In the genomic region with DNA sequence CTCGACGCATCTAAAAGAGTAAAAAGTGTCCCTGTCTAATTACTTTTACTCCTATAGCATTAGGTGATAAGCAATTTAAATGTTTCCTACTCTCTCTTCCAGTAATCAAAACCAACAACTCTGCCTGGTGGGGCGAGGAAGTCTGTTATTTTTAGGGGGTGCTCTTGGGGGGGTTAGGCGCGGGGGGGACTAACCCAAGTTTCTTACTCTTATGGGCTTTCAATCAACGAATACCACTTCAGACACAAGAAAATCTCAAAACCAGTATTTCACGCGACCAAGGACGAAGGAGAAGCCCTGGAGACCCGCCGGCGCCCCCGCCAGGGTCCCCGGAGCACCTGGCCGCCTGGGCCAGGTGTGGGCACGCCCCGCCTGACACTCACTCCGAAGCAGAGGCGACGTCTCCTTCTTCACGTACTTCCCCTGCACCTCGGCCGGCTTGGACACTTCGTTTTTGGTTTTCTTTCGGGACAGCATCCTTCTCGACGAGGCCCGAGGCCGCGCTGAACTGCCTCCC, we compare ENCODE assay signal across 8 cellular contexts. TPM values are rescaled to one million over a fixed set of nuclear protein-coding genes. Genes with fewer than 3 reads are reported as not detected.
DNase-seq lines count a peak whose midpoint lies in the region.

No MANE protein-coding gene starts in this region.

- H4K20me1 ChIP-seq in GM23248 (ENCODE audit: insufficient read depth): no peaks in the 10 kb centered on the region

- peak overlapping the region; percentile 98 for H3K4me2 ChIP-seq in GM23248 (ENCODE audit: unreplicated experiment)

- H3K27me3 Mint-ChIP-seq in activated naive CD8-positive, alpha-beta T cell: no peaks in the 10 kb centered on the region

- peak overlapping the region; percentile 81 for H2AFZ ChIP-seq in GM23248

- H3K27me3 ChIP-seq in GM23248 (replicated peaks; ENCODE audit: insufficient read depth): no peaks in the 10 kb centered on the region
- no peaks in the 10 kb centered on the region for H3K27me3 ChIP-seq in iPS-18a (ENCODE audit: control insufficient read depth, insufficient read depth, low read length)

- H3K79me2 ChIP-seq in GM23248 (ENCODE audit: insufficient read depth): peaks cover 52% of the 10 kb centered on the region

- H3K4me3 ChIP-seq in GM23248 (peak overlapping the region; percentile 90), iPS-18a (ENCODE audit: low read length) (peak overlapping the region; percentile 100)

- H3K27ac ChIP-seq in GM23248 (peak overlapping the region; percentile 85), iPS-18a (ENCODE audit: low read length) (peak overlapping the region; percentile 67)

- H3F3A ChIP-seq in GM23248 (ENCODE audit: insufficient read depth): peaks cover 23% of the 10 kb centered on the region

- H3K9me2 ChIP-seq in GM23248 (ENCODE audit: insufficient read depth): no peaks in the 10 kb centered on the region

- H3K27ac Mint-ChIP-seq in activated naive CD8-positive, alpha-beta T cell: peak overlapping the region; percentile 75

- H3K4me1 ChIP-seq in GM23248 (ENCODE audit: insufficient read depth) (peaks cover 16% of the 10 kb centered on the region), iPS-18a (ENCODE audit: control insufficient read depth, low read depth, low read length) (peaks cover 33% of the 10 kb centered on the region)

- in situ Hi-C loops in GM23248 (cut with MboI): no loop called here

- peaks cover 8% of the 10 kb centered on the region for H3K36me3 Mint-ChIP-seq in activated naive CD8-positive, alpha-beta T cell

- H3K4me1 Mint-ChIP-seq in activated naive CD8-positive, alpha-beta T cell (ENCODE audit: low read depth): peaks cover 13% of the 10 kb centered on the region

- H3K36me3 ChIP-seq in GM23248 (ENCODE audit: low read depth): 0 out of 2 replicates have a peak, but pooled peaks cover 4% of the 10 kb centered on the region
- H3K36me3 ChIP-seq in iPS-18a (ENCODE audit: control insufficient read depth, low read depth, low read length): peaks cover 5% of the 10 kb centered on the region

- H3K9me3 ChIP-seq in GM23248 (ENCODE audit: low read depth) (no peaks in the 10 kb centered on the region), iPS-18a (ENCODE audit: control insufficient read depth, low read depth, low read length) (no peaks in the 10 kb centered on the region)

- 1 to 3% methylated on average over 26 to 30 of the region's 30 CpGs for WGBS in GM23248 (ENCODE audit: low coverage in 1 of 2, low lambda C conversion rate in 2 of 2, missing lambda C conversion rate in 2 of 2), 2 experiments

- H3K9ac ChIP-seq in GM23248 (peak overlapping the region; percentile 94), iPS-18a (ENCODE audit: low read length) (peak overlapping the region; percentile 84)

- no peaks in the 10 kb centered on the region for H3K9me3 Mint-ChIP-seq in activated naive CD8-positive, alpha-beta T cell (ENCODE audit: low read depth)

- DNase-seq in NCI-H524 (lab: John Stamatoyannopoulos, UW) (peak; percentile 18 to 61), NCI-H524 treated with DMSO at 0.1 percent for 48 hours (lab: John Stamatoyannopoulos, UW) (no peak), GM23248 (no peak), NCI-H1092 (lab: John Stamatoyannopoulos, UW) (peak; percentile 35), HuH-7 (ENCODE audit: low spot score) (no peak)
- peak; percentile 2 for DNase-seq in stimulated activated CD8-positive, alpha-beta memory T cell treated with anti-CD3 and anti-CD28 coated beads, Interleukin-4, amount 100 ng/mL, for 24 hours (ENCODE audit: low read depth)

- H3K4me3 Mint-ChIP-seq in activated naive CD8-positive, alpha-beta T cell: no peak overlapping the region

RNA-seq across cellular contexts. Expression of gene SAV1, which starts 0.6 kb away (rescaled TPM):
- 15.3 and 30.2 TPM in 2 replicates for total RNA-seq in GM23248 (2014; rRNA removed; shearing (Covaris generic))
- polyA plus RNA-seq in GM23248 (2016; fragmentation: Nextera tagmentation; extraction: Ambion mirVana): 27.1 and 28.6 TPM in 2 replicates

Comparison
In these comparisons a context has a peak if more than half of its experiments do, and no peak if none do; other contexts are left out.
1. DNase-seq: peak in NCI-H524 (2 of 2), NCI-H1092 (single experiment) and stimulated activated CD8-positive, alpha-beta memory T cell treated with anti-CD3 and anti-CD28 coated beads, Interleukin-4, amount 100 ng/mL, for 24 hours (single experiment); none in NCI-H524 treated with DMSO at 0.1 percent for 48 hours (single experiment), GM23248 (single experiment) and HuH-7 (single experiment).